In genomic region chr3:150248865-150249360, GRCh38 we compare ENCODE assay signal across 1 cellular context.
TF ChIP-seq lines count a peak whose summit lies in the region.

No MANE protein-coding gene starts in this region.

TF ChIP-seq in SK-N-SH treated with all-trans-retinoic acid at 6 μM for 48 hours, 23 proteins besides CTCF, POLR2A, EP300 and RAD21 (continued from another document):
- no peak for TF ChIP-seq PATZ1 (CRISPR knock-in tag; IDR thresholded peaks at IDR 0.05; ENCODE audit: borderline replicate concordance)
- TF ChIP-seq POU6F1 (CRISPR knock-in tag; IDR thresholded peaks at IDR 0.05; ENCODE audit: borderline replicate concordance, low read depth) = no peak
- no peak for TF ChIP-seq ESRRG (CRISPR knock-in tag; IDR thresholded peaks at IDR 0.05)
- TF ChIP-seq SNAI2 (CRISPR knock-in tag; IDR thresholded peaks at IDR 0.05) = no peak
- TF ChIP-seq ZNF70 (CRISPR knock-in tag; IDR thresholded peaks at IDR 0.05) = no peak
- no peak for TF ChIP-seq CSDC2 (CRISPR knock-in tag; IDR thresholded peaks at IDR 0.05)
